Comparison of ENCODE assay signal across 9 cellular contexts in the genomic region with DNA sequence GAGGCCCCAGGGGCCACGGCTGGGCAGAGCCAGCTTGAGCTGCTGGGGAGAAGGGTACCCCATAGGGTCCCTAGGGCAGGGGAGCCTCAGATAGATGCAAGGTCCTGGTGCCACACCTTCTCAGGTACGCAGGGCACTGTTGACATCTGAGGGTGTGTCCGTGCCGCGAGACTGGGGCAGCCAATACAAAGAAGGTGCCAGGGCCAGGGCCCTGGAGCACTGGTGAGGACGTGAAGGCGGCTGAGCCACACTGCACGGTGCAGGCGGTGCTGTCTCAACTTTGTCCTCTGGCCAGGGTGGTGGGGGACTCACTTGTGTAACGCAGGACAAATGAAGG. TPM values are rescaled to one million over a fixed set of nuclear protein-coding genes. Genes with fewer than 3 reads are reported as not detected.
DNase-seq lines count a peak whose midpoint lies in the region; ATAC-seq lines count a peak whose summit lies in the region.
"Had no signal": no experiment of that assay in that cellular context is flagged by ENCODE, and none has a peak within 500 bp of the region (broad histone marks: within the 10 kb centered on the region; RNA-seq: fewer than 3 reads in every experiment).

No MANE protein-coding gene starts in this region.

- H3K36me3 ChIP-seq in GM23248 (ENCODE audit: low read depth), result no peaks in the 10 kb centered on the region; the same call in 1 of the 2 replicates
- peaks cover 37 to 46% (median 38%) of the 10 kb centered on the region in 3 donors for H3K36me3 ChIP-seq in skeletal muscle tissue (ENCODE audit: control insufficient read depth in 3 of 3, insufficient read depth in 3 of 3, low read length in 3 of 3)

- H3K9ac ChIP-seq in GM23248 (peak overlapping the region; percentile 81), skeletal muscle tissue (ENCODE audit: low read depth in 1 of 3, low read length in 3 of 3) (peak overlapping the region in 1 of 3 donors; percentile 69)

- peak overlapping the region; percentile 63 for H3K4me3 Mint-ChIP-seq in activated T-helper 17 cell treated with anti-CD3 and anti-CD28 coated beads, Interleukin-2, amount 50 U/mL, for 72 hours

- H3K4me1 ChIP-seq in GM23248 (ENCODE audit: insufficient read depth), result peaks cover 11% of the 10 kb centered on the region
- peaks cover 38 to 46% (median 40%) of the 10 kb centered on the region in 3 donors for H3K4me1 ChIP-seq in skeletal muscle tissue (ENCODE audit: control insufficient read depth in 3 of 3, insufficient read depth in 3 of 3, low read length in 3 of 3)

- peak overlapping the region; percentile 63 for H3K27ac ChIP-seq in GM23248
- H3K27ac ChIP-seq in skeletal muscle tissue (ENCODE audit: low read depth, low read length), result no peak overlapping the region

- WGBS in GM23248 (ENCODE audit: low coverage in 1 of 2, low lambda C conversion rate in 2 of 2, missing lambda C conversion rate in 2 of 2), 2 experiments, result 74 to 75% methylated on average over 10 of the region's 10 CpGs

- intact Hi-C loops in left ventricle myocardium superior (cut with micrococcal nuclease), result no loop called here

- H3K4me1 Mint-ChIP-seq in activated T-helper 17 cell treated with anti-CD3 and anti-CD28 coated beads, Interleukin-2, amount 50 U/mL, for 72 hours, result peaks cover 23% of the 10 kb centered on the region

- no peaks in the 10 kb centered on the region for H4K20me1 ChIP-seq in GM23248 (ENCODE audit: insufficient read depth)

- peak overlapping the region; percentile 75 for H3K4me3 ChIP-seq in GM23248
- peak overlapping the region; percentile 69 to 73 (median 70) for H3K4me3 ChIP-seq in skeletal muscle tissue (ENCODE audit: low read length in 3 of 3)

- H3K27me3 ChIP-seq in GM23248 (replicated peaks; ENCODE audit: insufficient read depth), result no peaks in the 10 kb centered on the region
- peaks cover 3 to 21% (median 19%) of the 10 kb centered on the region in 3 donors for H3K27me3 ChIP-seq in skeletal muscle tissue (ENCODE audit: control insufficient read depth in 3 of 3, insufficient read depth in 3 of 3, low read length in 3 of 3)

- H3K36me3 Mint-ChIP-seq in activated T-helper 17 cell treated with anti-CD3 and anti-CD28 coated beads, Interleukin-2, amount 50 U/mL, for 72 hours (ENCODE audit: low read depth), result peaks cover 11% of the 10 kb centered on the region

- H3K9me3 Mint-ChIP-seq in activated T-helper 17 cell treated with anti-CD3 and anti-CD28 coated beads, Interleukin-2, amount 50 U/mL, for 72 hours, result no peaks in the 10 kb centered on the region

- peaks cover 30% of the 10 kb centered on the region for H3K79me2 ChIP-seq in GM23248 (ENCODE audit: insufficient read depth)

- H3K27ac Mint-ChIP-seq in activated T-helper 17 cell treated with anti-CD3 and anti-CD28 coated beads, Interleukin-2, amount 50 U/mL, for 72 hours, result peak overlapping the region; percentile 36

- H3K9me2 ChIP-seq in GM23248 (ENCODE audit: insufficient read depth), result no peaks in the 10 kb centered on the region

- H3K9me3 ChIP-seq in GM23248 (ENCODE audit: low read depth), result no peaks in the 10 kb centered on the region
- H3K9me3 ChIP-seq in skeletal muscle tissue (ENCODE audit: control insufficient read depth in 3 of 3, low read length in 3 of 3), result no peaks in the 10 kb centered on the region

- peak overlapping the region; percentile 67 for H3K4me2 ChIP-seq in GM23248 (ENCODE audit: unreplicated experiment)

- no peak for ATAC-seq in activated T-helper 17 cell treated with anti-CD3 and anti-CD28 coated beads, Interleukin-2, amount 50 U/mL, for 72 hours (replicated peaks)
- ATAC-seq in left ventricle myocardium superior, result peak; percentile 0

- peak overlapping the region; percentile 73 for H2AFZ ChIP-seq in GM23248

- in situ Hi-C loops in GM23248 (cut with MboI), result no loop called here

- H3K27me3 Mint-ChIP-seq in activated T-helper 17 cell treated with anti-CD3 and anti-CD28 coated beads, Interleukin-2, amount 50 U/mL, for 72 hours, result peaks cover 12% of the 10 kb centered on the region

- DNase-seq in GM23248 (no peak), left ventricle myocardium superior (no peak), hypothalamus (lab: John Stamatoyannopoulos, UW) (no peak), ureter (ENCODE audit: low spot score) (no peak), ecto neural progenitor cell (ENCODE audit: low spot score) (no peak), NCI-H1092 treated with DMSO at 0.1 percent for 48 hours (lab: John Stamatoyannopoulos, UW) (no peak)

- peaks cover 8% of the 10 kb centered on the region; the same call in 1 of the 2 replicates for H3F3A ChIP-seq in GM23248 (ENCODE audit: insufficient read depth)

RNA-seq across cellular contexts. Expression of gene LRRC73, which starts 0.6 kb away (rescaled TPM):
- total RNA-seq in GM23248 (2014; rRNA removed; shearing (Covaris generic)), result 0.89 and 1.6 TPM in 2 replicates
- 0.41 and 1.0 TPM in 2 replicates for polyA plus RNA-seq in GM23248 (2016; fragmentation: Nextera tagmentation; extraction: Ambion mirVana)
- under 1 TPM; 0.26 to 0.35 TPM for total RNA-seq in activated T-helper 17 cell treated with anti-CD3 and anti-CD28 coated beads, Interleukin-2, amount 50 U/mL, for 72 hours
- 1.0 TPM for total RNA-seq in left ventricle myocardium superior
- total RNA-seq in skeletal muscle tissue, result 0.52 TPM
- total RNA-seq in ureter, result 0.57 TPM
- total RNA-seq: mononuclear cell had no signal

RNA-seq across cellular contexts. Expression of gene YIPF3, which starts 5.9 kb away (rescaled TPM):
- total RNA-seq in GM23248 (2014; rRNA removed; shearing (Covaris generic)), result 252 and 263 TPM in 2 replicates
- 190 and 196 TPM in 2 replicates for polyA plus RNA-seq in GM23248 (2016; fragmentation: Nextera tagmentation; extraction: Ambion mirVana)
- total RNA-seq in activated T-helper 17 cell treated with anti-CD3 and anti-CD28 coated beads, Interleukin-2, amount 50 U/mL, for 72 hours, result 10 to 100 TPM; 51.5 to 66.7 TPM
- 63.0 TPM for total RNA-seq in left ventricle myocardium superior
- 54.3 TPM for total RNA-seq in skeletal muscle tissue
- total RNA-seq in ureter, result 84.6 TPM

RNA-seq across cellular contexts. Expression of gene POLR1C, which starts 6.1 kb away (rescaled TPM):
- 24.9 and 38.7 TPM in 2 replicates for total RNA-seq in GM23248 (2014; rRNA removed; shearing (Covaris generic))
- 38.1 and 39.5 TPM in 2 replicates for polyA plus RNA-seq in GM23248 (2016; fragmentation: Nextera tagmentation; extraction: Ambion mirVana)
- total RNA-seq in activated T-helper 17 cell treated with anti-CD3 and anti-CD28 coated beads, Interleukin-2, amount 50 U/mL, for 72 hours, result 10 to 100 TPM; 30.1 to 67.8 TPM
- total RNA-seq in left ventricle myocardium superior (16.9 TPM), skeletal muscle tissue (21.9 TPM), ureter (60.4 TPM)

RNA-seq across cellular contexts. Expression of gene TJAP1, which starts 33.4 kb away (rescaled TPM):
- total RNA-seq in GM23248 (2014; rRNA removed; shearing (Covaris generic)), result 17.7 and 32.9 TPM in 2 replicates
- polyA plus RNA-seq in GM23248 (2016; fragmentation: Nextera tagmentation; extraction: Ambion mirVana), result 12.7 and 16.0 TPM in 2 replicates
- total RNA-seq in activated T-helper 17 cell treated with anti-CD3 and anti-CD28 coated beads, Interleukin-2, amount 50 U/mL, for 72 hours, result 10 to 100 TPM; 37.8 to 38.4 TPM
- total RNA-seq in left ventricle myocardium superior (23.2 TPM), skeletal muscle tissue (7.8 TPM), ureter (36.5 TPM)

RNA-seq across cellular contexts. Expression of gene DLK2, which starts 55.4 kb away (rescaled TPM):
- 0.51 and 0.76 TPM in 2 replicates for total RNA-seq in GM23248 (2014; rRNA removed; shearing (Covaris generic))
- 0.66 and 1.4 TPM in 2 replicates for polyA plus RNA-seq in GM23248 (2016; fragmentation: Nextera tagmentation; extraction: Ambion mirVana)
- 1 to 10 TPM; 1.3 to 2.8 TPM for total RNA-seq in activated T-helper 17 cell treated with anti-CD3 and anti-CD28 coated beads, Interleukin-2, amount 50 U/mL, for 72 hours
- total RNA-seq in left ventricle myocardium superior (1.2 TPM), skeletal muscle tissue (1.6 TPM), ureter (3.2 TPM)
